ENCODE assay signal across 19 cellular contexts in genomic region chr10:86613905-86614304, GRCh38. TPM values are rescaled to one million over a fixed set of nuclear protein-coding genes. Genes with fewer than 3 reads are reported as not detected.
"Had no signal": no experiment of that assay in that cellular context is flagged by ENCODE, and none has a peak within 500 bp of the region (broad histone marks: within the 10 kb centered on the region; RNA-seq: fewer than 3 reads in every experiment).

No MANE protein-coding gene starts in this region.

- H3K36me3 ChIP-seq: colonic mucosa, ovary, sigmoid colon, spleen, thoracic aorta had no signal

- H3K4me3 ChIP-seq: colonic mucosa, ovary, sigmoid colon, spleen, thoracic aorta had no signal

- H3K4me1 ChIP-seq: colonic mucosa, sigmoid colon, spleen had no signal

- H3K9me3 ChIP-seq: colonic mucosa, ovary, sigmoid colon, spleen, thoracic aorta had no signal

- H3K27ac ChIP-seq: colonic mucosa, ovary, sigmoid colon, spleen, thoracic aorta had no signal

- H3K27me3 ChIP-seq: colonic mucosa, ovary, sigmoid colon had no signal

- DNase-seq: activated CD4-positive, CD25-positive, alpha-beta regulatory T cell treated with anti-CD3 and anti-CD28 coated beads, Interleukin-2, amount 50 U/mL, for 72 hours; activated naive CD4-positive, alpha-beta T cell treated with anti-CD3 and anti-CD28 coated beads for 36 hours; activated T-cell treated with anti-CD3 and anti-CD28 coated beads for 4 hours; colonic mucosa; islet precursor cell; mammary epithelial cell; naive B cell; ovary; sigmoid colon; spleen; stimulated activated naive CD8-positive, alpha-beta T cell treated with anti-CD3 and anti-CD28 coated beads, Interleukin-15, amount 100 ng/mL, for 72 hours; T-helper 1 cell; T1000 had no signal

- ATAC-seq: activated T-helper 17 cell treated with anti-CD3 and anti-CD28 coated beads, Interleukin-2, amount 50 U/mL, for 72 hours; left lobe of liver; stimulated activated naive CD8-positive, alpha-beta T cell treated with anti-CD3 and anti-CD28 coated beads, Interleukin-15, amount 100 ng/mL, for 72 hours had no signal

RNA-seq across cellular contexts. Expression of gene OPN4, which starts 40.4 kb away (rescaled TPM):
- total RNA-seq: activated naive CD4-positive, alpha-beta T cell treated with anti-CD3 and anti-CD28 coated beads for 36 hours; activated T-helper 17 cell treated with anti-CD3 and anti-CD28 coated beads, Interleukin-2, amount 50 U/mL, for 72 hours; cardiac septum; colonic mucosa; left lobe of liver; mammary epithelial cell; mononuclear cell; ovary; sigmoid colon; spleen; thoracic aorta; urinary bladder had no signal
- polyA plus RNA-seq: mammary epithelial cell, spleen had no signal

RNA-seq across cellular contexts. Expression of gene LDB3, which starts 54.4 kb away (rescaled TPM):
- total RNA-seq: mammary epithelial cell, mononuclear cell had no signal
- polyA plus RNA-seq: mammary epithelial cell had no signal
